22 cellular contexts compared by ENCODE assay signal in genomic region chr10:133312769-133313145, GRCh38. TPM values are rescaled to one million over a fixed set of nuclear protein-coding genes. Genes with fewer than 3 reads are reported as not detected.
DNase-seq lines count a peak whose midpoint lies in the region; ATAC-seq, FAIRE-seq and TF ChIP-seq lines count a peak whose summit lies in the region.
"Had no signal": no experiment of that assay in that cellular context is flagged by ENCODE, and none has a peak within 500 bp of the region (broad histone marks: within the 10 kb centered on the region; RNA-seq: fewer than 3 reads in every experiment).

No MANE protein-coding gene starts in this region.

- CTCF ChIA-PET in CD4-positive, alpha-beta T cell (lab: Charles Lee): no interaction called here

- no peaks in the 10 kb centered on the region for H3K9me3 ChIP-seq in CD4-positive, alpha-beta T cell (ENCODE audit: control insufficient read depth, low read length)
- H3K9me3 ChIP-seq in RWPE2 (ENCODE audit: severe bottlenecking): no peaks in the 10 kb centered on the region
- H3K9me3 ChIP-seq in lower lobe of right lung: no peaks in the 10 kb centered on the region

- peaks cover 6% of the 10 kb centered on the region for H3K27me3 Mint-ChIP-seq in CD4-positive, alpha-beta T cell

- DNase-seq in CD4-positive, alpha-beta T cell: no peak
- peak; percentile 18 for DNase-seq in RWPE2 (ENCODE audit: low spot score)
- peak; percentile 26 for DNase-seq in lower lobe of right lung
- DNase-seq in urothelium cell line (ENCODE audit: low spot score): no peak
- DNase-seq in NCI-H128 (lab: John Stamatoyannopoulos, UW; ENCODE audit: unreplicated experiment): no peak
- no peak for DNase-seq in SW480 (ENCODE audit: low spot score)
- DNase-seq: Calu3; CD4-positive, alpha-beta memory T cell; COR-L47; DMS53; DMS79 treated with DMSO at 0.1 percent for 48 hours; GF-D8; H9 had no signal

- intact Hi-C loops in CD4-positive, alpha-beta T cell (cut with DNase I, micrococcal nuclease): no loop called here
- intact Hi-C loops in lower lobe of right lung (cut with DNase I): no loop called here

- peaks cover 10% of the 10 kb centered on the region; the same call in 1 of the 2 replicates for H3K36me3 ChIP-seq in RWPE2 (ENCODE audit: low read depth)
- H3K36me3 ChIP-seq in lower lobe of right lung: peaks cover 40% of the 10 kb centered on the region

- POLR2A ChIA-PET in CD4-positive, alpha-beta T cell (lab: Charles Lee): no interaction called here

- H3K27me3 ChIP-seq in CD4-positive, alpha-beta T cell (ENCODE audit: control insufficient read depth, insufficient read depth, low read length): no peaks in the 10 kb centered on the region
- no peaks in the 10 kb centered on the region for H3K27me3 ChIP-seq in RWPE2 (ENCODE audit: insufficient read depth, poor library complexity, severe bottlenecking)
- no peaks in the 10 kb centered on the region for H3K27me3 ChIP-seq in lower lobe of right lung (ENCODE audit: low read depth)

- H3K4me1 Mint-ChIP-seq in CD4-positive, alpha-beta T cell (ENCODE audit: low read depth): peaks cover 12% of the 10 kb centered on the region
- H3K4me1 Mint-ChIP-seq: GM23338 had no signal

- no peak overlapping the region for H3K27ac Mint-ChIP-seq in CD4-positive, alpha-beta T cell
- H3K27ac Mint-ChIP-seq: GM23338, H9 had no signal

- peak overlapping the region; percentile 15 for H3K4me3 Mint-ChIP-seq in CD4-positive, alpha-beta T cell
- H3K4me3 Mint-ChIP-seq: CD14-positive monocyte, GM23338, H9 had no signal

- no peaks in the 10 kb centered on the region for H3K4me1 ChIP-seq in RWPE2 (ENCODE audit: insufficient read depth, poor library complexity, severe bottlenecking)
- H3K4me1 ChIP-seq in lower lobe of right lung: peaks cover 10% of the 10 kb centered on the region

- FAIRE-seq in urothelium cell line (lab: Jason Lieb, UNC): no peak
- FAIRE-seq: GM12891, GM18507 had no signal

- no peak for TF ChIP-seq CTCF in CD4-positive, alpha-beta T cell (IDR thresholded peaks at IDR 0.05)
- TF ChIP-seq CTCF in RWPE2 (IDR thresholded peaks at IDR 0.05; ENCODE audit: poor library complexity, severe bottlenecking) (no peak), lower lobe of right lung (IDR thresholded peaks at IDR 0.05) (no peak)

- no peak overlapping the region for H3K27ac ChIP-seq in CD4-positive, alpha-beta T cell (ENCODE audit: low read depth, low read length)
- H3K27ac ChIP-seq in RWPE2 (ENCODE audit: poor library complexity, severe bottlenecking) (no peak overlapping the region), lower lobe of right lung (no peak overlapping the region)

- H3K36me3 Mint-ChIP-seq in CD4-positive, alpha-beta T cell (ENCODE audit: low read depth): peaks cover 41% of the 10 kb centered on the region

- H3K4me3 ChIP-seq in RWPE2 (ENCODE audit: severe bottlenecking): no peak overlapping the region
- no peak overlapping the region for H3K4me3 ChIP-seq in lower lobe of right lung
- H3K4me3 ChIP-seq: GM23338 had no signal

- no peaks in the 10 kb centered on the region for H3K9me3 Mint-ChIP-seq in CD4-positive, alpha-beta T cell
- H3K9me3 Mint-ChIP-seq: H9 had no signal

- no peak for ATAC-seq in CD4-positive, alpha-beta T cell (ENCODE audit: poor library complexity)
- ATAC-seq in RWPE2 (ENCODE audit: low read depth) (no peak), lower lobe of right lung (no peak)
- ATAC-seq: GM23338, HCT116 had no signal

RNA-seq across cellular contexts. Expression of gene ZNF511, which starts 4.0 kb away (rescaled TPM):
- 10 to 100 TPM; 38.1 to 40.9 TPM for total RNA-seq in CD4-positive, alpha-beta T cell
- total RNA-seq in lower lobe of right lung: 44.8 TPM

RNA-seq across cellular contexts. Expression of gene TUBGCP2, which starts 4.1 kb away (rescaled TPM):
- total RNA-seq in CD4-positive, alpha-beta T cell: 10 to 100 TPM; 89.3 to 94.2 TPM
- total RNA-seq in lower lobe of right lung: 54.5 TPM

RNA-seq across cellular contexts. Expression of gene CALY, which starts 23.9 kb away (rescaled TPM):
- total RNA-seq in CD4-positive, alpha-beta T cell: 1 to 10 TPM; 3.8 to 3.9 TPM
- total RNA-seq in lower lobe of right lung: not detected
- total RNA-seq: A172, A673, Calu3, Daoy, H4 had no signal

RNA-seq across cellular contexts. Expression of gene PRAP1, which starts 34.4 kb away (rescaled TPM):
- not detected for total RNA-seq in CD4-positive, alpha-beta T cell
- not detected for total RNA-seq in lower lobe of right lung
- total RNA-seq: A172; A673; Calu3; CD4-positive, alpha-beta memory T cell; Daoy; GM23338; H4 had no signal

RNA-seq across cellular contexts. Expression of gene ADAM8, which starts 36.1 kb away (rescaled TPM):
- 10 to 100 TPM; 95.6 to 95.9 TPM for total RNA-seq in CD4-positive, alpha-beta T cell
- total RNA-seq in lower lobe of right lung: 18.7 TPM

Comparison
In these comparisons a context has a peak if more than half of its experiments do, and no peak if none do; other contexts are left out.
1. DNase-seq: peak in RWPE2 (single experiment) and lower lobe of right lung (single experiment); none in CD4-positive, alpha-beta T cell (0 of 10), urothelium cell line (single experiment), NCI-H128 (single experiment) and SW480 (single experiment).